ENCODE assay signal across 23 cellular contexts in genomic region chr10:78831001-78831400, GRCh38.
"Had no signal": no experiment of that assay in that cellular context is flagged by ENCODE, and none has a peak within 500 bp of the region (broad histone marks: within the 10 kb centered on the region; RNA-seq: fewer than 3 reads in every experiment).

No MANE protein-coding gene starts in this region.

- H3K4me1 Mint-ChIP-seq: activated CD4-positive, alpha-beta T cell treated with anti-CD3 and anti-CD28 coated beads, Interleukin-2, amount 10 ng/mL, durations not matched to agents 24 days and 14 days; activated naive CD8-positive, alpha-beta T cell treated with anti-CD3 and anti-CD28 coated beads, Interleukin-2, amount 10 ng/mL, durations not matched to agents 7 days and 5 days; central memory CD8-positive, alpha-beta T cell had no signal

- ATAC-seq: activated CD8-positive, alpha-beta T cell treated with anti-CD3 and anti-CD28 coated beads, Interleukin-2, amount 10 ng/mL, durations not matched to agents 7 days and 5 days; left lobe of liver; T-cell had no signal

- H3K27ac ChIP-seq: brain microvascular endothelial cell, coronary artery, tibial nerve had no signal

- H3K9me3 Mint-ChIP-seq: activated CD4-positive, alpha-beta T cell treated with anti-CD3 and anti-CD28 coated beads, Interleukin-2, amount 10 ng/mL, durations not matched to agents 24 days and 14 days; activated T-helper 2 cell treated with anti-CD3 and anti-CD28 coated beads, Interferon-gamma antibody, Interleukin-2, Interleukin-4, amounts not matched to agents 10 μg/mL and 5 μg/mL and 100 μg/mL, durations not matched to agents 14 hours and 24 hours and 36 hours had no signal

- H3K27me3 ChIP-seq: tibial nerve had no signal

- H3K36me3 Mint-ChIP-seq: activated naive CD8-positive, alpha-beta T cell treated with anti-CD3 and anti-CD28 coated beads, Interleukin-2, amount 10 ng/mL, durations not matched to agents 7 days and 5 days; T-cell had no signal

- DNase-seq: activated CD4-positive, alpha-beta T cell treated with anti-CD3 and anti-CD28 coated beads, Interleukin-2, amount 10 ng/mL, durations not matched to agents 24 days and 14 days; activated CD4-positive, CD25-positive, alpha-beta regulatory T cell; activated CD8-positive, alpha-beta T cell treated with anti-CD3 and anti-CD28 coated beads, Interleukin-2, amount 10 ng/mL, durations not matched to agents 7 days and 5 days; activated naive CD4-positive, alpha-beta T cell treated with Interleukin-2 at 50 U/mL for 16 hours; activated naive CD8-positive, alpha-beta T cell treated with anti-CD3 and anti-CD28 coated beads, Interleukin-2, amount 10 ng/mL, durations not matched to agents 7 days and 5 days; activated T-cell treated with anti-CD3 and anti-CD28 coated beads, Interleukin-2, amount 50 U/mL, for 24 hours; brain microvascular endothelial cell; erythroblast; foreskin melanocyte; glutamatergic neuron; kidney; midbrain; posterior cingulate gyrus; stimulated activated CD4-positive, alpha-beta T cell treated with anti-CD3 and anti-CD28 coated beads, Interleukin-2, amount 100 ng/mL, for 24 hours; stimulated activated naive CD4-positive, alpha-beta T cell treated with Interleukin-2 at 50 U/mL for 16 hours; T-cell had no signal

- H3K4me3 Mint-ChIP-seq: activated CD4-positive, alpha-beta T cell treated with anti-CD3 and anti-CD28 coated beads, Interleukin-2, amount 10 ng/mL, durations not matched to agents 24 days and 14 days; activated CD8-positive, alpha-beta T cell treated with anti-CD3 and anti-CD28 coated beads, Interleukin-2, amount 10 ng/mL, durations not matched to agents 7 days and 5 days; activated naive CD8-positive, alpha-beta T cell treated with anti-CD3 and anti-CD28 coated beads, Interleukin-2, amount 10 ng/mL, durations not matched to agents 7 days and 5 days; activated T-cell treated with anti-CD3 and anti-CD28 coated beads, Interleukin-2, amount 50 U/mL, for 24 hours; central memory CD8-positive, alpha-beta T cell; T-cell had no signal

- H3K4me1 ChIP-seq: tibial nerve had no signal

- H3K36me3 ChIP-seq: brain microvascular endothelial cell, tibial nerve had no signal

- H3K27ac Mint-ChIP-seq: activated CD4-positive, alpha-beta T cell treated with anti-CD3 and anti-CD28 coated beads, Interleukin-2, amount 10 ng/mL, durations not matched to agents 24 days and 14 days; activated CD8-positive, alpha-beta T cell treated with anti-CD3 and anti-CD28 coated beads, Interleukin-2, amount 10 ng/mL, durations not matched to agents 7 days and 5 days; activated naive CD8-positive, alpha-beta T cell treated with anti-CD3 and anti-CD28 coated beads, Interleukin-2, amount 10 ng/mL, durations not matched to agents 7 days and 5 days; activated T-cell treated with anti-CD3 and anti-CD28 coated beads, Interleukin-2, amount 50 U/mL, for 24 hours; activated T-helper 2 cell treated with anti-CD3 and anti-CD28 coated beads, Interferon-gamma antibody, Interleukin-2, Interleukin-4, amounts not matched to agents 10 μg/mL and 5 μg/mL and 100 μg/mL, durations not matched to agents 14 hours and 24 hours and 36 hours; T-cell had no signal

- FAIRE-seq: endometrium, kidney, urothelium cell line had no signal

- H3K4me3 ChIP-seq: coronary artery, tibial nerve had no signal
